Comparison of ENCODE assay signal across 14 cellular contexts in the genomic region with DNA sequence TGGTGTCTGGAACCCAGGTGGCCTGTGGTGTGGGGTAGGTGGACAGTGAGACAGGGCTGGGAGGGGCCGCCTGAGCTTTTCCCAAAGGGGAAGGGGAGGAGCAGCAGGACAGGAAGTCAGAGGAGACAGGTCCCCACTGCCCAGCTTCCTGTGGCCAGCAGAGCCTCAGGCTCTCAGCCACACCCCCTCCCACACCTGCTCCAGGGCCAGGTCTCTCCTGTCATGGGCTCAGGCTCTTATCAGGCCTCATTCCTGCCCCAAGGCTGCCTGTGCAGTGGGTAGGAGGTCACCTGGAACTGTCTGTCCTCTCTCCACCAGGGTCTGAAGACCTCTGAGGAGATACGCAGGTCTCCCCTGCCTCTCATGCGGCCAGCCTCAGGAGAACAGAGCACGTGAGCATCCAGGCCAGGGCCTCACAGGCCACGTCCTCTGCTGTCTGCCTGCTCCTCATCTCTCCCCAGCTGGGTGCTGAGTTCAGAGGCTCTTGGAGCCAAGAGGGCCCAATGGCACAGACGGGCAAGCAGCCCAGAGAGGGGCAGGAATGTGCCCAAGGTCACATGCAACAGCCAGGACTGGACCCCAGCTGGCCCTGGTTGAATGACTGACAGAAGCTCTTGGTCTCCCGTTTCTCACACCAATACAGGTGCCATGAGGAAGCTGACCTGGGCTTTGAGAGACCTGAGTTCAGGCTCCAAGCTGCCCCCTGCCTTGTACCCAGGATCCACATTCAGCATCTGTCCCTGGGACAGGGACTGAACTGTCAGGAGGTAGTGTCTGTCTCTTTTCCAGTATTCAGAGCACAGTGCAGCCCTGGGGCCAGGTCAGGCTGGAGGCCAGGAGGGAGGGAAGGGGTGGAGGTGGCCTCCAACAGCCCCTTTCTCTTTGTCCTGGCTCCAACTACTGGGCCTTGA. TPM values are rescaled to one million over a fixed set of nuclear protein-coding genes. Genes with fewer than 3 reads are reported as not detected.
A peak's percentile ranks its signal among the peaks of the same experiment; 100 is the strongest.
DNase-seq lines count a peak whose midpoint lies in the region; ATAC-seq, FAIRE-seq and TF ChIP-seq lines count a peak whose summit lies in the region.
"Had no signal": no experiment of that assay in that cellular context is flagged by ENCODE, and none has a peak within 500 bp of the region (broad histone marks: within the 10 kb centered on the region; RNA-seq: fewer than 3 reads in every experiment).

No MANE protein-coding gene starts in this region.

- 47% methylated on average over 7 of the region's 7 CpGs for WGBS in GM12878 (ENCODE audit: insufficient coverage, insufficient replicate concordance, low lambda C conversion rate, missing lambda C conversion rate)
- 41 to 65% (median 47%) methylated on average over 7 of the region's 7 CpGs for WGBS in psoas muscle, 3 donors

- peak; percentile 75 for DNase-seq in DMS53 treated with DMSO at 0.1 percent for 48 hours (lab: John Stamatoyannopoulos, UW; ENCODE audit: unreplicated experiment)
- no peak for DNase-seq in GM12878 (ENCODE audit: low read depth, low spot score)
- peak; percentile 39 for DNase-seq in iPS-NIHi7 (ENCODE audit: extremely low spot score)
- no peak for DNase-seq in psoas muscle
- DNase-seq in NCI-H748 treated with DMSO at 0.1 percent for 48 hours (lab: John Stamatoyannopoulos, UW): no peak
- no peak for DNase-seq in activated gamma-delta T cell treated with Interleukin-2 at 50 U/mL for 16 hours
- DNase-seq: activated CD4-positive, alpha-beta T cell treated with anti-CD3 and anti-CD28 coated beads, Interleukin-2, amount 50 U/mL, for 48 hours; HCEC 1CT; Kasumi-1; naive thymus-derived CD4-positive, alpha-beta T cell; SJCRH30 had no signal

- no peak for TF ChIP-seq CTCF in GM12878 (IDR thresholded peaks at IDR 0.05 in 2 of 3, conservative IDR thresholded peaks at IDR 0.05 in 1 of 3; ENCODE audit: control insufficient read depth in 2 of 3, extremely low read depth in 1 of 3, insufficient read depth in 1 of 3, low read depth in 3 of 3, low read length in 3 of 3)
- TF ChIP-seq CTCF in psoas muscle (IDR thresholded peaks at IDR 0.05): no peak

- no peak overlapping the region for H3K4me3 ChIP-seq in GM12878
- no peak overlapping the region for H3K4me3 ChIP-seq in psoas muscle
- H3K4me3 ChIP-seq: SJCRH30 had no signal

- 0 out of 3 replicates have a peak, but pooled peaks have one; percentile 5 for ATAC-seq in GM12878
- peak; percentile 7 to 32 (median 15) for ATAC-seq in psoas muscle
- ATAC-seq in HG03469 (IDR thresholded peaks at IDR 0.05; ENCODE audit: unreplicated experiment): no peak
- no peak for ATAC-seq in GM19397 (IDR thresholded peaks at IDR 0.05; ENCODE audit: unreplicated experiment)
- ATAC-seq: naive thymus-derived CD4-positive, alpha-beta T cell had no signal

- TF ChIP-seq RAD21 in GM12878 (IDR thresholded peaks at IDR 0.05; ENCODE audit: insufficient read depth, low read depth, low read length): no peak

- H4K20me1 ChIP-seq in GM12878 (ENCODE audit: control insufficient read depth, insufficient read depth): no peaks in the 10 kb centered on the region

- H3K9ac ChIP-seq in GM12878 (ENCODE audit: control insufficient read depth, insufficient read depth, low read length): no peak overlapping the region

- intact Hi-C loops in GM12878 (cut with micrococcal nuclease; ENCODE audit: unreplicated experiment): no loop called here
- intact Hi-C loops in psoas muscle (cut with DNase I): no loop called here

- H2AFZ ChIP-seq in GM12878 (ENCODE audit: control insufficient read depth, low read depth, low read length): no peak overlapping the region

- no peaks in the 10 kb centered on the region for H3K79me2 ChIP-seq in GM12878 (ENCODE audit: control insufficient read depth, insufficient read depth, low read length)

- H3K9me3 ChIP-seq in GM12878 (replicated peaks; ENCODE audit: control insufficient read depth, insufficient read depth, low read length): no peaks in the 10 kb centered on the region
- no peaks in the 10 kb centered on the region for H3K9me3 ChIP-seq in psoas muscle
- H3K9me3 ChIP-seq: SJCRH30 had no signal

- RAD21 ChIA-PET in GM12878 (lab: Charles Lee; ENCODE audit: unreplicated experiment): interaction anchor here (1.0 to 1.5 kb wide), 2 partner anchors 16 to 52 kb away, joined by 3 to 6 read pairs; no protein-coding TSS in a partner anchor

- no TSS peak for BruUV-seq in GM12878 (replicated peaks; lab: Mats Ljungman, UMichigan)

- no peak for TF ChIP-seq POLR2A in GM12878 (IDR thresholded peaks at IDR 0.05; ENCODE audit: low read depth, low read length)

- no peak for FAIRE-seq in GM12878 (lab: Jason Lieb, UNC)
- FAIRE-seq: endometrium had no signal

- SMC1A ChIA-PET in GM12878 (lab: Charles Lee; ENCODE audit: uncharacterized antibody, unreplicated experiment): interaction anchor here (0.9 to 1.6 kb wide), 3 partner anchors 16 to 646 kb away, joined by 3 read pairs; no protein-coding TSS in a partner anchor

- CTCF ChIA-PET in GM12878 (lab: Yijun Ruan, JAX): interaction anchor here (0.6 to 8.2 kb wide), 4 partner anchors 14 to 52 kb away, joined by 4 to 65 read pairs (median 6); a partner anchor contains a TSS

- H3K27ac ChIP-seq in GM12878 (ENCODE audit: control insufficient read depth, insufficient read depth): no peak overlapping the region
- H3K27ac ChIP-seq in psoas muscle: peak overlapping the region; percentile 21
- H3K27ac ChIP-seq: SJCRH30 had no signal

- no peak overlapping the region for H3K4me2 ChIP-seq in GM12878 (ENCODE audit: control insufficient read depth, insufficient read depth)

- no peaks in the 10 kb centered on the region for H3K27me3 ChIP-seq in GM12878 (replicated peaks in 1 of 2; ENCODE audit: control insufficient read depth in 2 of 2, insufficient read depth in 2 of 2, low read length in 1 of 2)
- H3K27me3 ChIP-seq in psoas muscle (ENCODE audit: insufficient read depth in 3 of 3, low read length in 2 of 3): no peaks in the 10 kb centered on the region
- H3K27me3 ChIP-seq: SJCRH30 had no signal

- H3K4me1 ChIP-seq in GM12878 (ENCODE audit: control insufficient read depth, insufficient read depth, low read length) (peaks cover 5% of the 10 kb centered on the region), psoas muscle (peaks cover 45% of the 10 kb centered on the region)

- in situ Hi-C loops in GM12878 (cut with MboI): no loop called here

- TF ChIP-seq EP300 in GM12878 (IDR thresholded peaks at IDR 0.05; ENCODE audit: borderline replicate concordance in 1 of 2, control insufficient read depth in 1 of 2, low read depth in 2 of 2, low read length in 2 of 2): no peak

- H3K36me3 ChIP-seq in GM12878 (ENCODE audit: control insufficient read depth in 2 of 2, insufficient read depth in 2 of 2, low read length in 1 of 2) (no peaks in the 10 kb centered on the region), psoas muscle (ENCODE audit: insufficient read depth in 1 of 2, low read depth in 1 of 2) (no peaks in the 10 kb centered on the region)
- H3K36me3 ChIP-seq: SJCRH30 had no signal

- POLR2A ChIA-PET in GM12878 (lab: Charles Lee): no interaction called here

RNA-seq across cellular contexts. Expression of a gene that starts 16.7 kb away (rescaled TPM):
- 13.8 and 14.9 TPM in 2 replicates for total RNA-seq in GM12878 (2013; cell fraction: nucleolus; rRNA removed)
- total RNA-seq in GM12878 (2014; rRNA removed) (29.0 and 29.3 TPM in 2 replicates), GM12878 (2014; rRNA removed; fragmentation: Illumina TruSeq; extraction: Trizol) (21.7 and 22.2 TPM in 2 replicates), GM12878 (2021) (24.0 and 29.8 TPM in 2 replicates), psoas muscle (10 to 100 TPM; 47.3 to 70.7 (median 57.7) TPM)
- 5.4 TPM for polyA plus RNA-seq in GM12878 (2011; ENCODE audit: low read depth)
- polyA plus RNA-seq in GM12878 (2011; rRNA removed) (28.0 and 43.2 TPM in 2 replicates), GM12878 (2014; fragmentation: Illumina TruSeq; extraction: Trizol) (23.7 and 24.4 TPM in 2 replicates), GM12878 (2014; fragmentation: Nextera tagmentation; extraction: Ambion mirVana) (under 1 TPM; 0.15 to 0.21 TPM), GM12878 (2014; rRNA removed) (27.8 and 36.3 TPM in 2 replicates), GM12878 (2016; fragmentation: Nextera tagmentation; extraction: Ambion mirVana) (10 to 100 TPM; 10.3 to 11.4 TPM), psoas muscle (10 to 100 TPM; 18.6 to 99.9 (median 57.3) TPM)
- 50.3 and 60.8 TPM in 2 replicates for polyA plus RNA-seq in GM12878 (2011; cell fraction: cytosol; rRNA removed)
- 34.3 and 35.5 TPM in 2 replicates for polyA plus RNA-seq in GM12878 (2011; cell fraction: nucleus; rRNA removed)
- polyA plus RNA-seq in GM12878 (2012): 18.6 and 21.8 TPM in 2 replicates
- 39.7 and 55.9 TPM in 2 replicates for polyA minus RNA-seq in GM12878 (2011; rRNA and poly(A)+ RNA removed)
- 10.6 and 11.8 TPM in 2 replicates for polyA minus RNA-seq in GM12878 (2011; cell fraction: cytosol; rRNA and poly(A)+ RNA removed)
- polyA minus RNA-seq in GM12878 (2011; cell fraction: nucleus; rRNA and poly(A)+ RNA removed): 11.7 and 14.1 TPM in 2 replicates

RNA-seq across cellular contexts. Expression of a gene that starts 24.9 kb away (rescaled TPM):
- 218 and 253 TPM in 2 replicates for total RNA-seq in GM12878 (2013; cell fraction: nucleolus; rRNA removed)
- total RNA-seq in GM12878 (2014; rRNA removed): 48.4 and 54.3 TPM in 2 replicates
- 25.1 and 25.7 TPM in 2 replicates for total RNA-seq in GM12878 (2014; rRNA removed; fragmentation: Illumina TruSeq; extraction: Trizol)
- 91.5 and 102 TPM in 2 replicates for total RNA-seq in GM12878 (2021)
- 43.7 TPM for polyA plus RNA-seq in GM12878 (2011; ENCODE audit: low read depth)
- 34.0 and 50.3 TPM in 2 replicates for polyA plus RNA-seq in GM12878 (2011; rRNA removed)
- 54.1 and 60.4 TPM in 2 replicates for polyA plus RNA-seq in GM12878 (2011; cell fraction: cytosol; rRNA removed)
- 323 and 349 TPM in 2 replicates for polyA plus RNA-seq in GM12878 (2011; cell fraction: nucleus; rRNA removed)
- 88.7 and 93.1 TPM in 2 replicates for polyA plus RNA-seq in GM12878 (2012)
- 14.7 and 29.2 TPM in 2 replicates for polyA plus RNA-seq in GM12878 (2014; fragmentation: Illumina TruSeq; extraction: Trizol)
- under 1 TPM; 0.55 to 0.85 TPM for polyA plus RNA-seq in GM12878 (2014; fragmentation: Nextera tagmentation; extraction: Ambion mirVana)
- polyA plus RNA-seq in GM12878 (2014; rRNA removed): 58.8 and 64.9 TPM in 2 replicates
- 10 to 100 TPM; 51.8 to 57.9 TPM for polyA plus RNA-seq in GM12878 (2016; fragmentation: Nextera tagmentation; extraction: Ambion mirVana)
- polyA minus RNA-seq in GM12878 (2011; rRNA and poly(A)+ RNA removed): 63.7 and 91.7 TPM in 2 replicates
- 34.5 and 43.7 TPM in 2 replicates for polyA minus RNA-seq in GM12878 (2011; cell fraction: cytosol; rRNA and poly(A)+ RNA removed)
- polyA minus RNA-seq in GM12878 (2011; cell fraction: nucleus; rRNA and poly(A)+ RNA removed): 78.3 and 112 TPM in 2 replicates
- total RNA-seq in psoas muscle: 10 to 100 TPM; 16.0 to 27.5 (median 18.9) TPM
- polyA plus RNA-seq in psoas muscle: 10 to 100 TPM; 16.8 to 19.8 (median 17.5) TPM

RNA-seq across cellular contexts. Expression of a gene that starts 37.1 kb away (rescaled TPM):
- total RNA-seq in GM12878 (2013; cell fraction: nucleolus; rRNA removed): 378 and 421 TPM in 2 replicates
- total RNA-seq in GM12878 (2014; rRNA removed): 28.2 and 34.1 TPM in 2 replicates
- 21.5 and 24.5 TPM in 2 replicates for total RNA-seq in GM12878 (2014; rRNA removed; fragmentation: Illumina TruSeq; extraction: Trizol)
- total RNA-seq in GM12878 (2021): 39.8 and 46.4 TPM in 2 replicates
- 25.1 TPM for polyA plus RNA-seq in GM12878 (2011; ENCODE audit: low read depth)
- polyA plus RNA-seq in GM12878 (2011; rRNA removed): 49.5 and 67.7 TPM in 2 replicates
- polyA plus RNA-seq in GM12878 (2011; cell fraction: cytosol; rRNA removed): 48.3 and 70.9 TPM in 2 replicates
- 785 and 840 TPM in 2 replicates for polyA plus RNA-seq in GM12878 (2011; cell fraction: nucleus; rRNA removed)
- 49.9 and 64.4 TPM in 2 replicates for polyA plus RNA-seq in GM12878 (2012)
- 35.6 and 39.8 TPM in 2 replicates for polyA plus RNA-seq in GM12878 (2014; fragmentation: Illumina TruSeq; extraction: Trizol)
- 1 to 10 TPM; 1.9 to 5.3 TPM for polyA plus RNA-seq in GM12878 (2014; fragmentation: Nextera tagmentation; extraction: Ambion mirVana)
- 65.4 and 67.6 TPM in 2 replicates for polyA plus RNA-seq in GM12878 (2014; rRNA removed)
- 10 to 100 TPM; 25.9 to 32.6 TPM for polyA plus RNA-seq in GM12878 (2016; fragmentation: Nextera tagmentation; extraction: Ambion mirVana)
- 43.8 and 50.3 TPM in 2 replicates for polyA minus RNA-seq in GM12878 (2011; rRNA and poly(A)+ RNA removed)
- polyA minus RNA-seq in GM12878 (2011; cell fraction: cytosol; rRNA and poly(A)+ RNA removed): 14.1 and 20.2 TPM in 2 replicates
- 92.6 and 143 TPM in 2 replicates for polyA minus RNA-seq in GM12878 (2011; cell fraction: nucleus; rRNA and poly(A)+ RNA removed)
- total RNA-seq in psoas muscle: 1 to 10 TPM; 4.5 to 9.6 (median 5.4) TPM
- 1 to 10 TPM; 3.9 to 5.2 (median 4.7) TPM for polyA plus RNA-seq in psoas muscle

Comparison
In these comparisons a context has a peak if more than half of its experiments do, and no peak if none do; other contexts are left out.
1. DNase-seq: peak in DMS53 treated with DMSO at 0.1 percent for 48 hours (single experiment) and iPS-NIHi7 (single experiment); none in GM12878 (single experiment), psoas muscle (0 of 2), NCI-H748 treated with DMSO at 0.1 percent for 48 hours (single experiment) and activated gamma-delta T cell treated with Interleukin-2 at 50 U/mL for 16 hours (single experiment).
2. ATAC-seq: peak in GM12878 (single experiment) and psoas muscle (4 of 4); none in HG03469 (single experiment) and GM19397 (single experiment).